ENCODE assay signal across 2 cellular contexts in genomic region chr10:79409038-79410035, GRCh38.
TF ChIP-seq lines count a peak whose summit lies in the region.

No MANE protein-coding gene starts in this region.

TF ChIP-seq in liver, 16 proteins besides CTCF, POLR2A, EP300 and RAD21 (continued from another document):
- TF ChIP-seq REST (IDR thresholded peaks at IDR 0.05) (no peak), JUND (IDR thresholded peaks at IDR 0.05) (peak in 1 of 2 donors; percentile 45), RXRA (IDR thresholded peaks at IDR 0.05) (peak; percentile 74 to 75)
TF ChIP-seq in liver: peak in this region for 7.

TF ChIP-seq in HepG2, 621 proteins besides CTCF, POLR2A, EP300 and RAD21 (continued from another document):
- TF ChIP-seq EED (CRISPR knock-in tag; IDR thresholded peaks at IDR 0.05): no peak
- no peak for TF ChIP-seq YEATS2 (CRISPR knock-in tag; IDR thresholded peaks at IDR 0.05; ENCODE audit: borderline replicate concordance)
- no peak for TF ChIP-seq ZSCAN22 (CRISPR knock-in tag; IDR thresholded peaks at IDR 0.05)
- TF ChIP-seq ZNF773 (CRISPR knock-in tag; IDR thresholded peaks at IDR 0.05; ENCODE audit: borderline replicate concordance): no peak
- no peak for TF ChIP-seq FUBP1 (CRISPR knock-in tag; IDR thresholded peaks at IDR 0.05; ENCODE audit: borderline replicate concordance)
- no peak for TF ChIP-seq ZNF503 (CRISPR knock-in tag; IDR thresholded peaks at IDR 0.05)
- no peak for TF ChIP-seq KDM1A (CRISPR knock-in tag; IDR thresholded peaks at IDR 0.05)
- TF ChIP-seq ZNF746 (CRISPR knock-in tag; IDR thresholded peaks at IDR 0.05): no peak
- TF ChIP-seq CAMTA2 (CRISPR knock-in tag; IDR thresholded peaks at IDR 0.05; ENCODE audit: borderline replicate concordance): no peak
- TF ChIP-seq ISL2 (CRISPR knock-in tag; IDR thresholded peaks at IDR 0.05): no peak
